In the genomic region with DNA sequence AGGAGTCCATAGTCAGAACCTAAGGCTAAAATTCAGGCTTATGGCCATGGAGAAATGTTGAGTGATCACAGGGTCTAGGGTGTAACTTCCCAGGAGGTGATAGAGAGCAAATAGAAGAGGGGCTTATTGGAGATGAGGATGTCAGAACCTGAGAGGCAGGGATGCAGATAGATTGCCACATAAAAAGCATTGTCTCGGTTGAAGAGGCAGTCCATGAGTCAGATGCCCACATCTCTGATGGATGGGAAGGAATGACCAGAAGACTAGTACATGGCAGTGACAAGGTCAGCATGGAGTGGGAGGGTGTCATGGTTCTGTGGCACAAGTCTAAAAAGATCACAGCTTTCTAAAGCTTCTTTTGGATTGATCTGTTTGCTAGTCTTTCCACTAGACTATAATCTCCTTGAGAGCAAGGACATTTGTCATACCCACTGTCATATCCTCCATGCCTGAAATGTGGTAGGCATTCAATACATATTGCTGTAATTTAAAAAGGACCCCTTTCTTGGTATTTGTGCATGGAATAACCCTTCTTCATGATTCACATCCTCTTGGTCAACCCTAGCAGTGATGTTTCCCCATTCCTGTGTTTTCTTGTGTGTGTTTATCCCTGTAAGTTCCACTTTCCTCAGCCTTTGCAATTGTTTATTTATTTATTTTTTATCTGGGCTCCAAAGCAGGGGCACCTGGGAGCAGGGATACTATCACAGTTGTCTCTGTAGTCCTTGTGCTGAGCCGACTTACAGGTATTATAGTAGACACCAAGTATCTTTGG, we compare ENCODE assay signal across 20 cellular contexts.
DNase-seq lines count a peak whose midpoint lies in the region; ATAC-seq, FAIRE-seq and TF ChIP-seq lines count a peak whose summit lies in the region.
"Had no signal": no experiment of that assay in that cellular context is flagged by ENCODE, and none has a peak within 500 bp of the region (broad histone marks: within the 10 kb centered on the region; RNA-seq: fewer than 3 reads in every experiment).

No MANE protein-coding gene starts in this region.

- no peak for TF ChIP-seq POLR2A in A549 (IDR thresholded peaks at IDR 0.05; ENCODE audit: low read length)
- no peak for TF ChIP-seq POLR2A in IMR-90 (IDR thresholded peaks at IDR 0.05; ENCODE audit: low read depth, low read length)

- H2BK5ac ChIP-seq in IMR-90 (ENCODE audit: low read depth, low read length, poor library complexity, severe bottlenecking) = peak overlapping the region; percentile 57

- H3K4me2 ChIP-seq in A549 (peak overlapping the region; percentile 88), IMR-90 (ENCODE audit: low read depth, low read length) (no peak overlapping the region)
- H3K4me2 ChIP-seq: BLaER1, GM23338 had no signal

- no peak for TF ChIP-seq CTCF in A549 (IDR thresholded peaks at IDR 0.05)
- TF ChIP-seq CTCF in IMR-90 (conservative IDR thresholded peaks at IDR 0.05; ENCODE audit: low read depth, low read length) = no peak
- no peak for TF ChIP-seq CTCF in dorsolateral prefrontal cortex (IDR thresholded peaks at IDR 0.05 in 54 of 56, conservative IDR thresholded peaks at IDR 0.05 in 2 of 56; ENCODE audit: low read depth in 1 of 56, partially characterized antibody in 56 of 56)

- H3K27me3 ChIP-seq in IMR-90 (ENCODE audit: control insufficient read depth, insufficient read depth, low read length) (no peaks in the 10 kb centered on the region), dorsolateral prefrontal cortex (peaks cover 0 to 4% (median 0%) of the 10 kb centered on the region in 45 donors)
- H3K27me3 ChIP-seq: BLaER1 had no signal

- TF ChIP-seq RAD21 in A549 (conservative IDR thresholded peaks at IDR 0.05 in 1 of 2, IDR thresholded peaks at IDR 0.05 in 1 of 2) (no peak), IMR-90 (IDR thresholded peaks at IDR 0.05; ENCODE audit: low read length) (no peak)

- H3K27ac ChIP-seq in A549 = peak overlapping the region; percentile 82 to 91
- peak overlapping the region; percentile 63; the same call in 1 of the 2 replicates for H3K27ac ChIP-seq in IMR-90 (ENCODE audit: insufficient read depth, low read length)
- H3K27ac ChIP-seq in dorsolateral prefrontal cortex = no peak overlapping the region
- H3K27ac ChIP-seq: BLaER1 had no signal

- peak overlapping the region; percentile 11; the same call in 1 of the 2 replicates for H2BK20ac ChIP-seq in IMR-90 (ENCODE audit: low read depth, low read length)

- no peaks in the 10 kb centered on the region for H3K79me1 ChIP-seq in IMR-90 (ENCODE audit: low read depth in 1 of 2, low read length in 2 of 2)

- H2AK5ac ChIP-seq in IMR-90 (ENCODE audit: low read depth, low read length) = peak overlapping the region; percentile 33; the same call in 1 of the 2 replicates

- peak overlapping the region; percentile 99 for H3K18ac ChIP-seq in IMR-90 (ENCODE audit: low read depth, low read length)

- intact Hi-C loops in IMR-90 (cut with micrococcal nuclease) = loop anchor here (10.0 kb wide), 1 partner anchor 192 kb away; no protein-coding TSS in a partner anchor
- intact Hi-C loops in dorsolateral prefrontal cortex (cut with DNase I) = no loop called here

- POLR2A ChIA-PET in A549 (lab: Yijun Ruan, JAX) = interaction anchor here (0.6 kb wide), 1 partner anchor 1586 kb away, joined by 6 read pairs; no protein-coding TSS in a partner anchor
- POLR2A ChIA-PET in IMR-90 (lab: Charles Lee; ENCODE audit: unreplicated experiment) = interaction anchor here (0.6 kb wide), 1 partner anchor 86 kb away, joined by 13 read pairs; no protein-coding TSS in a partner anchor

- H3K14ac ChIP-seq in IMR-90 (replicated peaks; ENCODE audit: low read depth, low read length) = no peak overlapping the region; the same call in 1 of the 2 replicates

- TF ChIP-seq EP300 in A549 (IDR thresholded peaks at IDR 0.05) = no peak

- WGBS in A549 (ENCODE audit: missing lambda C conversion rate) = 55% methylated on average over 2 of the region's 2 CpGs
- WGBS in IMR-90 (ENCODE audit: extremely low coverage in 2 of 2, insufficient read length in 1 of 2), 2 experiments = no CpG with 5 or more reads among the region's 2 CpGs

- no peak for DNase-seq in A549 (ENCODE audit: low read depth in 1 of 2, low spot score in 1 of 2)
- no peak for DNase-seq in IMR-90
- peak; percentile 53 for DNase-seq in iris pigment epithelial cell (ENCODE audit: low read depth)
- DNase-seq in renal cortical epithelial cell (ENCODE audit: low read depth) = peak; percentile 28
- DNase-seq in dorsolateral prefrontal cortex = no peak
- no peak for DNase-seq in SW480 (ENCODE audit: low spot score)
- DNase-seq: CD4-positive, CD25-positive, alpha-beta regulatory T cell; CD8-positive, alpha-beta T cell; DMS 273 treated with DMSO at 0.1 percent for 48 hours; DMS79; EL; GDM1; H9 had no signal

- dilution Hi-C loops in IMR-90 (cut with HindIII; ENCODE audit: low sequenced_read_pairs, unreplicated experiment) = no loop called here

- no peaks in the 10 kb centered on the region for H4K20me1 ChIP-seq in IMR-90 (ENCODE audit: insufficient read depth, low read length)
- H4K20me1 ChIP-seq: BLaER1 had no signal

- ATAC-seq in A549 (no peak), IMR-90 (ENCODE audit: low read depth) (no peak), HG03432 (IDR thresholded peaks at IDR 0.05; ENCODE audit: unreplicated experiment) (no peak)
- ATAC-seq: CD8-positive, alpha-beta T cell; GM12878; GM23338; HCT116 had no signal

- no peak overlapping the region for H2AK9ac ChIP-seq in IMR-90 (replicated peaks; ENCODE audit: low read depth, low read length, poor library complexity)

- H3K4me3 ChIP-seq in A549 = 0 out of 3 replicates have a peak overlapping the region, but pooled peaks have one; percentile 35
- no peak overlapping the region for H3K4me3 ChIP-seq in IMR-90 (ENCODE audit: insufficient read depth, low read depth, low read length)
- H3K4me3 ChIP-seq in dorsolateral prefrontal cortex = no peak overlapping the region
- H3K4me3 ChIP-seq: BLaER1, GM12878, GM23338 had no signal

- no peak overlapping the region for H3K9ac ChIP-seq in IMR-90 (ENCODE audit: low read depth, low read length)
- H3K9ac ChIP-seq: BLaER1 had no signal

- in situ Hi-C loops in IMR-90 (cut with MboI; ENCODE audit: low sequenced_read_pairs) = no loop called here

- H3K23ac ChIP-seq in IMR-90 (ENCODE audit: low read depth, low read length) = no peak overlapping the region

- H3K4ac ChIP-seq in IMR-90 (ENCODE audit: low read depth, low read length) = peak overlapping the region; percentile 30

- no peak overlapping the region for H2AFZ ChIP-seq in IMR-90 (replicated peaks; ENCODE audit: low read length, poor library complexity)
- H2AFZ ChIP-seq: GM23338 had no signal

- H2BK120ac ChIP-seq in IMR-90 (ENCODE audit: low read depth, low read length) = peak overlapping the region; percentile 27

- no TSS peak for BruUV-seq in IMR-90 (replicated peaks; lab: Mats Ljungman, UMichigan)

- no peak overlapping the region for H3K56ac ChIP-seq in IMR-90 (ENCODE audit: extremely low read depth, insufficient read depth, low read length)

- peak overlapping the region; percentile 93; the same call in 1 of the 3 replicates for H2BK15ac ChIP-seq in IMR-90 (ENCODE audit: low read depth, low read length)

- H3K36me3 ChIP-seq in IMR-90 (ENCODE audit: control insufficient read depth, insufficient read depth, low read length) = no peaks in the 10 kb centered on the region
- H3K36me3 ChIP-seq: BLaER1 had no signal

- peak overlapping the region; percentile 57 for H4K91ac ChIP-seq in IMR-90 (ENCODE audit: insufficient read depth, low read depth, low read length)

- H3K9me1 ChIP-seq in IMR-90 (ENCODE audit: insufficient read depth, low read length) = peaks cover 7% of the 10 kb centered on the region; the same call in 1 of the 2 replicates

- H3K9me3 ChIP-seq in A549 (no peaks in the 10 kb centered on the region), IMR-90 (ENCODE audit: control insufficient read depth, insufficient read depth, low read length) (no peaks in the 10 kb centered on the region)
- H3K9me3 ChIP-seq: BLaER1 had no signal

- CTCF ChIA-PET in A549 (lab: Yijun Ruan, JAX) = interaction anchor here (0.7 kb wide), 1 partner anchor 401 kb away, joined by 4 read pairs; no protein-coding TSS in a partner anchor
- CTCF ChIA-PET in IMR-90 (lab: Yijun Ruan, JAX) = no interaction called here

- peak overlapping the region; percentile 27 to 41; a peak in 2 of 4 replicates for H4K8ac ChIP-seq in IMR-90 (ENCODE audit: low read depth in 2 of 2, low read length in 2 of 2)

- peak overlapping the region; percentile 97 for H4K5ac ChIP-seq in IMR-90 (ENCODE audit: low read depth, low read length)

- peaks cover 60% of the 10 kb centered on the region for H3K4me1 ChIP-seq in A549
- H3K4me1 ChIP-seq in IMR-90 (ENCODE audit: control insufficient read depth, insufficient read depth, low read length) = peaks cover 25% of the 10 kb centered on the region
- H3K4me1 ChIP-seq: BLaER1 had no signal

- FAIRE-seq in A549 (lab: Jason Lieb, UNC) = no peak
- FAIRE-seq: D721Med, GM12878, GM19239 had no signal

TF ChIP-seq in A549, 52 proteins besides CTCF, POLR2A, EP300 and RAD21:
- no peak for TF ChIP-seq ZSCAN20 (CRISPR knock-in tag; IDR thresholded peaks at IDR 0.05)

TF ChIP-seq in IMR-90, 13 proteins besides CTCF, POLR2A, EP300 and RAD21 (continues in another document):
- TF ChIP-seq, protein P1, sequence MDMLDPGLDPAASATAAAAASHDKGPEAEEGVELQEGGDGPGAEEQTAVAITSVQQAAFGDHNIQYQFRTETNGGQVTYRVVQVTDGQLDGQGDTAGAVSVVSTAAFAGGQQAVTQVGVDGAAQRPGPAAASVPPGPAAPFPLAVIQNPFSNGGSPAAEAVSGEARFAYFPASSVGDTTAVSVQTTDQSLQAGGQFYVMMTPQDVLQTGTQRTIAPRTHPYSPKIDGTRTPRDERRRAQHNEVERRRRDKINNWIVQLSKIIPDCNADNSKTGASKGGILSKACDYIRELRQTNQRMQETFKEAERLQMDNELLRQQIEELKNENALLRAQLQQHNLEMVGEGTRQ (IDR thresholded peaks at IDR 0.05; ENCODE audit: low read depth, low read length) = no peak
- TF ChIP-seq RCOR1 (IDR thresholded peaks at IDR 0.05; ENCODE audit: insufficient replicate concordance, low read length) (no peak), RFX5 (IDR thresholded peaks at IDR 0.05; ENCODE audit: low read depth, low read length) (no peak), SMC3 (IDR thresholded peaks at IDR 0.05; ENCODE audit: low read depth, low read length) (no peak), MAZ (IDR thresholded peaks at IDR 0.05; ENCODE audit: borderline replicate concordance, low read depth, low read length) (no peak), MXI1 (IDR thresholded peaks at IDR 0.05; ENCODE audit: borderline replicate concordance, low read depth, low read length) (no peak)
- TF ChIP-seq, protein P2, sequence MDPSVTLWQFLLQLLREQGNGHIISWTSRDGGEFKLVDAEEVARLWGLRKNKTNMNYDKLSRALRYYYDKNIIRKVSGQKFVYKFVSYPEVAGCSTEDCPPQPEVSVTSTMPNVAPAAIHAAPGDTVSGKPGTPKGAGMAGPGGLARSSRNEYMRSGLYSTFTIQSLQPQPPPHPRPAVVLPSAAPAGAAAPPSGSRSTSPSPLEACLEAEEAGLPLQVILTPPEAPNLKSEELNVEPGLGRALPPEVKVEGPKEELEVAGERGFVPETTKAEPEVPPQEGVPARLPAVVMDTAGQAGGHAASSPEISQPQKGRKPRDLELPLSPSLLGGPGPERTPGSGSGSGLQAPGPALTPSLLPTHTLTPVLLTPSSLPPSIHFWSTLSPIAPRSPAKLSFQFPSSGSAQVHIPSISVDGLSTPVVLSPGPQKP (IDR thresholded peaks at IDR 0.05; ENCODE audit: borderline replicate concordance, low read depth, low read length) = no peak

Comparison
In these comparisons a context has a peak if more than half of its experiments do, and no peak if none do; other contexts are left out.
1. DNase-seq: peak in iris pigment epithelial cell (single experiment) and renal cortical epithelial cell (single experiment); none in A549 (0 of 2), IMR-90 (single experiment), dorsolateral prefrontal cortex (0 of 10) and SW480 (single experiment).
2. H3K27ac ChIP-seq: peak in A549 (2 of 2) and IMR-90 (single experiment); none in dorsolateral prefrontal cortex (0 of 59).